ENCODE assay signal across 1 cellular context in the genomic region with DNA sequence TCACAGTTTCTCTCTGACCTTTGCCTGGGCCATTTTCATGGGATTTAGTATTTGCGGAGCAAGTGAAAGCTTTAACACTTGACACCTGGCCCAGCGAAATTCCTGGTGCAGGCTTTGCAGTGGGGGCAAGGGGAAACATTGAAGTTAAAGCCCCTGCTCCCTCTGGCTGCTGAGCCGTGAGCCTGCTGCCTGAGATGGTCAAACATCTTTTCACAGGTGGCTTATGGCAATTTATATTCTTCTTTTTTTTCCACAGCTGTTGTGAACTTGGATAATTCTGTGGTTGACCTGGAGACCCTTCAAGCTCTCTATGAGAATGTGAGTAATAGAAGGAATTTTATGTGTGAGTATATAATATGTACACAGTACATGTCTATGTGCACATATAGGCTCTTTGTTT.
TF ChIP-seq lines count a peak whose summit lies in the region.

No MANE protein-coding gene starts in this region.

TF ChIP-seq in WTC11, 78 proteins besides CTCF, POLR2A, EP300 and RAD21 (continued from another document):
- no peak for TF ChIP-seq ZMAT4 (CRISPR knock-in tag; IDR thresholded peaks at IDR 0.05)
